Comparison of ENCODE assay signal across 1 cellular context in the genomic region with DNA sequence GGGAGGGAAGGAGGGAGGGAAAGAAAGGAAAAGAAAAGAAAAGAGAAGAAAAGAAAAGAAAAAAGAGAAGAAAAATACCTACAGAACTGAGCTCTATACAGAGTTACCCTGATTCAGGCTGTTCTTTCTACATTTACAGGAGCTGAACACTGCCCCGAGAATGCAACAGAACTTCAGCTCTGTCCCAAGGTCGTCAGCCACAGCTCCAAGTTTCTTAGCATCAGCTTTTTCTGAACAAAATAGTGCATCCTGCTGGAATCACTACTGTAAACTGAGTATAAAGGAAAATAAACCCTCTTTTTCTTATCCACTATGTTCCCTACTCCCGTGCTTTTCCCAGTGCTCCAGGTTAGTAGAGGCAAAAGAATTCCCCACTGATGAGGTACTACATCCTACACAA.
TF ChIP-seq lines count a peak whose summit lies in the region.

No MANE protein-coding gene starts in this region.

TF ChIP-seq in A549, 52 proteins besides CTCF, POLR2A, EP300 and RAD21 (continued from another document):
- TF ChIP-seq, protein P1, sequence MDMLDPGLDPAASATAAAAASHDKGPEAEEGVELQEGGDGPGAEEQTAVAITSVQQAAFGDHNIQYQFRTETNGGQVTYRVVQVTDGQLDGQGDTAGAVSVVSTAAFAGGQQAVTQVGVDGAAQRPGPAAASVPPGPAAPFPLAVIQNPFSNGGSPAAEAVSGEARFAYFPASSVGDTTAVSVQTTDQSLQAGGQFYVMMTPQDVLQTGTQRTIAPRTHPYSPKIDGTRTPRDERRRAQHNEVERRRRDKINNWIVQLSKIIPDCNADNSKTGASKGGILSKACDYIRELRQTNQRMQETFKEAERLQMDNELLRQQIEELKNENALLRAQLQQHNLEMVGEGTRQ (IDR thresholded peaks at IDR 0.05) = no peak
- TF ChIP-seq TP53 (CRISPR knock-in tag; IDR thresholded peaks at IDR 0.05) (no peak), GATA3 (IDR thresholded peaks at IDR 0.05; ENCODE audit: borderline replicate concordance) (no peak)
- TF ChIP-seq, protein P2, sequence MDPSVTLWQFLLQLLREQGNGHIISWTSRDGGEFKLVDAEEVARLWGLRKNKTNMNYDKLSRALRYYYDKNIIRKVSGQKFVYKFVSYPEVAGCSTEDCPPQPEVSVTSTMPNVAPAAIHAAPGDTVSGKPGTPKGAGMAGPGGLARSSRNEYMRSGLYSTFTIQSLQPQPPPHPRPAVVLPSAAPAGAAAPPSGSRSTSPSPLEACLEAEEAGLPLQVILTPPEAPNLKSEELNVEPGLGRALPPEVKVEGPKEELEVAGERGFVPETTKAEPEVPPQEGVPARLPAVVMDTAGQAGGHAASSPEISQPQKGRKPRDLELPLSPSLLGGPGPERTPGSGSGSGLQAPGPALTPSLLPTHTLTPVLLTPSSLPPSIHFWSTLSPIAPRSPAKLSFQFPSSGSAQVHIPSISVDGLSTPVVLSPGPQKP (IDR thresholded peaks at IDR 0.05; ENCODE audit: low read depth, low read length) = no peak
- TF ChIP-seq, protein P3, sequence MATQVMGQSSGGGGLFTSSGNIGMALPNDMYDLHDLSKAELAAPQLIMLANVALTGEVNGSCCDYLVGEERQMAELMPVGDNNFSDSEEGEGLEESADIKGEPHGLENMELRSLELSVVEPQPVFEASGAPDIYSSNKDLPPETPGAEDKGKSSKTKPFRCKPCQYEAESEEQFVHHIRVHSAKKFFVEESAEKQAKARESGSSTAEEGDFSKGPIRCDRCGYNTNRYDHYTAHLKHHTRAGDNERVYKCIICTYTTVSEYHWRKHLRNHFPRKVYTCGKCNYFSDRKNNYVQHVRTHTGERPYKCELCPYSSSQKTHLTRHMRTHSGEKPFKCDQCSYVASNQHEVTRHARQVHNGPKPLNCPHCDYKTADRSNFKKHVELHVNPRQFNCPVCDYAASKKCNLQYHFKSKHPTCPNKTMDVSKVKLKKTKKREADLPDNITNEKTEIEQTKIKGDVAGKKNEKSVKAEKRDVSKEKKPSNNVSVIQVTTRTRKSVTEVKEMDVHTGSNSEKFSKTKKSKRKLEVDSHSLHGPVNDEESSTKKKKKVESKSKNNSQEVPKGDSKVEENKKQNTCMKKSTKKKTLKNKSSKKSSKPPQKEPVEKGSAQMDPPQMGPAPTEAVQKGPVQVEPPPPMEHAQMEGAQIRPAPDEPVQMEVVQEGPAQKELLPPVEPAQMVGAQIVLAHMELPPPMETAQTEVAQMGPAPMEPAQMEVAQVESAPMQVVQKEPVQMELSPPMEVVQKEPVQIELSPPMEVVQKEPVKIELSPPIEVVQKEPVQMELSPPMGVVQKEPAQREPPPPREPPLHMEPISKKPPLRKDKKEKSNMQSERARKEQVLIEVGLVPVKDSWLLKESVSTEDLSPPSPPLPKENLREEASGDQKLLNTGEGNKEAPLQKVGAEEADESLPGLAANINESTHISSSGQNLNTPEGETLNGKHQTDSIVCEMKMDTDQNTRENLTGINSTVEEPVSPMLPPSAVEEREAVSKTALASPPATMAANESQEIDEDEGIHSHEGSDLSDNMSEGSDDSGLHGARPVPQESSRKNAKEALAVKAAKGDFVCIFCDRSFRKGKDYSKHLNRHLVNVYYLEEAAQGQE (IDR thresholded peaks at IDR 0.05) = no peak
- TF ChIP-seq, protein P4, sequence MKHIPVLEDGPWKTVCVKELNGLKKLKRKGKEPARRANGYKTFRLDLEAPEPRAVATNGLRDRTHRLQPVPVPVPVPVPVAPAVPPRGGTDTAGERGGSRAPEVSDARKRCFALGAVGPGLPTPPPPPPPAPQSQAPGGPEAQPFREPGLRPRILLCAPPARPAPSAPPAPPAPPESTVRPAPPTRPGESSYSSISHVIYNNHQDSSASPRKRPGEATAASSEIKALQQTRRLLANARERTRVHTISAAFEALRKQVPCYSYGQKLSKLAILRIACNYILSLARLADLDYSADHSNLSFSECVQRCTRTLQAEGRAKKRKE (CRISPR knock-in tag; IDR thresholded peaks at IDR 0.05; ENCODE audit: low read depth) = no peak
TF ChIP-seq in A549: peak in this region for 0.
